Comparison of ENCODE assay signal across 19 cellular contexts in the genomic region with DNA sequence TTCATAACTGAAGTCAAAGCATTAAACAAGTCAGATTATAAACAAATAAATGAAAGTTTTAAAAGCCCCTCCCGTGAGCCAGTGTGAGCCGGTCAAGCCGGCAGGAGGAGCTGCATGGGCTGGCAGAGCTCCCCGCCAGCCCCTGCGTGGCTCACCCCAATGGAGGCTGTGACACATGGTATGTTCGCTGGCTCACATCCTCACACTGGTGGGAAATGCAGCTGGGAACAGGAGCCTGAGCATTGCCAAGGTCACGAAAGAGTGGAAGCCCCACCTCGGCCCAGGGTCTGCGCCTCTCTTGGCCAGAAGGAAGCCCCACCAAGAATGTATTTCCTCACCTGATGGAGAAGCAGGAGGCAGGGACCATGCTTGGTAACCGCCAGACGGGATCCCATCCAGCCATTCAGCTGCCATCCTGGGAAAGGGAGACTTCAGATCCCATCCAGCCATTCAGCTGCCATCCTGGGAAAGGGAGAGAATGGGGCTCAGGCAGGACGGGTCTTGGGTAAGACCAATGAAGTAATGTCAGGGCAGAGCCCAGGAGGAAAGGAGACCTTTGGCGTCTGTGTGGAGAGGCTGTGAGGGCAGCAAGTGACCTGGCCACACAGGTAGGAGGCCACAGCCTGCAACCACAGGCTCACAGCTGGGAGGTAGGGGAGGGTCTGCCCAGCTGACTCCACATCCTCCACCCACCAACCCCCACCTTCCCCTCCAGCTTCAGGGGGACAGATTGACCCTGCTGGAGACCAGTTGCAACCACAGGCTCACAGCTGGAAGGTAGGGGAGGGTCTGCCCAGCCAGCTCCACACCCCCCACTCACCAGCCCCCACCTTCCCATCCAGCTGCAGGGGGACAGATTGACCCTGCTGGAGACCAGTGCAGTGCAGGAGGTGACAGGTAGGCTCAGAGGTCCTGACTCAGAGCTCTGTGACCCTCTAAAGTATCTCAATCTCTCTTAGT.
"Had no signal": no experiment of that assay in that cellular context is flagged by ENCODE, and none has a peak within 500 bp of the region (broad histone marks: within the 10 kb centered on the region; RNA-seq: fewer than 3 reads in every experiment).

No MANE protein-coding gene starts in this region.

- H3K27me3 ChIP-seq: neutrophil, upper lobe of right lung had no signal

- DNase-seq: activated CD4-positive, alpha-beta T cell treated with anti-CD3 and anti-CD28 coated beads for 48 hours; activated CD4-positive, CD25-positive, alpha-beta regulatory T cell; activated CD8-positive, alpha-beta T cell treated with anti-CD3 and anti-CD28 coated beads for 36 hours; activated effector memory CD4-positive, alpha-beta T cell treated with anti-CD3 and anti-CD28 coated beads, Interleukin-2, amount 50 U/mL, for 16 hours; activated naive CD4-positive, alpha-beta T cell treated with anti-CD3 and anti-CD28 coated beads, Interleukin-2, amount 50 U/mL, for 16 hours; activated T-cell treated with anti-CD3 and anti-CD28 coated beads, Interleukin-2, amount 50 U/mL, for 72 hours; cerebellar nuclear complex; effector memory CD4-positive, alpha-beta T cell; esophagus squamous epithelium; immature natural killer cell; mesendoderm; naive thymus-derived CD8-positive, alpha-beta T cell; upper lobe of right lung had no signal

- ATAC-seq: activated CD8-positive, alpha-beta T cell treated with anti-CD3 and anti-CD28 coated beads for 36 hours; activated T-cell treated with anti-CD3 and anti-CD28 coated beads, Interleukin-2, amount 50 U/mL, for 72 hours; naive thymus-derived CD8-positive, alpha-beta T cell; upper lobe of right lung had no signal

- FAIRE-seq: astrocyte had no signal

- H3K4me3 ChIP-seq: breast epithelium, esophagus squamous epithelium, SK-N-MC, suprapubic skin, upper lobe of right lung had no signal

- H3K36me3 ChIP-seq: breast epithelium, esophagus squamous epithelium, neutrophil, suprapubic skin, upper lobe of right lung had no signal

- H3K4me1 ChIP-seq: breast epithelium, esophagus squamous epithelium, parathyroid adenoma, suprapubic skin, upper lobe of right lung had no signal

- H3K9me3 ChIP-seq: breast epithelium, esophagus squamous epithelium, neutrophil, suprapubic skin, upper lobe of right lung had no signal

- H3K27ac ChIP-seq: breast epithelium, esophagus squamous epithelium, neutrophil, parathyroid adenoma, SK-N-MC, suprapubic skin, upper lobe of right lung had no signal
